ENCODE assay signal across 17 cellular contexts in genomic region chr5:181045316-181045715, GRCh38. TPM values are rescaled to one million over a fixed set of nuclear protein-coding genes. Genes with fewer than 3 reads are reported as not detected.
DNase-seq lines count a peak whose midpoint lies in the region; ATAC-seq and TF ChIP-seq lines count a peak whose summit lies in the region.
"Had no signal": no experiment of that assay in that cellular context is flagged by ENCODE, and none has a peak within 500 bp of the region (broad histone marks: within the 10 kb centered on the region; RNA-seq: fewer than 3 reads in every experiment).

No MANE protein-coding gene starts in this region.

- DNase-seq in HT-29 (ENCODE audit: low spot score) (peak; percentile 74), esophagus muscularis mucosa (ENCODE audit: extremely low spot score) (peak; percentile 79), T1000 (lab: John Stamatoyannopoulos, UW) (no peak)
- DNase-seq: activated CD4-positive, alpha-beta T cell treated with anti-CD3 and anti-CD28 coated beads for 4 hours; effector memory CD8-positive, alpha-beta T cell; glutamatergic neuron; nucleus accumbens; retina; substantia nigra had no signal

- H3F3A ChIP-seq in DOHH2 (ENCODE audit: control insufficient read depth, insufficient read depth): peaks cover 8% of the 10 kb centered on the region; the same call in 1 of the 2 replicates

- H3K27me3 ChIP-seq in DOHH2 (ENCODE audit: control insufficient read depth, low read length) (peaks cover 8% of the 10 kb centered on the region), esophagus muscularis mucosa (peaks cover 0 to 69% (median 18%) of the 10 kb centered on the region in 4 donors), subcutaneous abdominal adipose tissue (ENCODE audit: control insufficient read depth in 5 of 5, insufficient read depth in 4 of 5, low read length in 5 of 5) (peaks cover 4 to 37% (median 24%) of the 10 kb centered on the region in 5 donors)

- peaks cover 4% of the 10 kb centered on the region; the same call in 1 of the 2 replicates for H3K79me2 ChIP-seq in DOHH2 (ENCODE audit: control insufficient read depth, low read length)

- peak overlapping the region; percentile 60 for H3K4me3 ChIP-seq in DOHH2 (ENCODE audit: low read length)
- H3K4me3 ChIP-seq in esophagus muscularis mucosa: no peak overlapping the region
- peak overlapping the region; percentile 18 to 83 (median 76) for H3K4me3 ChIP-seq in subcutaneous abdominal adipose tissue (ENCODE audit: low read depth in 1 of 5, low read length in 5 of 5)

- H3K27ac ChIP-seq in DOHH2 (ENCODE audit: low read depth, low read length) (peak overlapping the region; percentile 60), esophagus muscularis mucosa (replicated peaks in 1 of 4) (peak overlapping the region in 2 of 4 donors; percentile 31 to 34), subcutaneous abdominal adipose tissue (ENCODE audit: low read depth, low read length) (peak overlapping the region; percentile 57)

- no peaks in the 10 kb centered on the region for H3K9me2 ChIP-seq in DOHH2 (replicated peaks; ENCODE audit: control insufficient read depth, low read length)

- 63% methylated on average over 10 of the region's 10 CpGs for WGBS in esophagus muscularis mucosa

- ATAC-seq in GM21526 (IDR thresholded peaks at IDR 0.05; ENCODE audit: low FRiP score, unreplicated experiment): no peak
- ATAC-seq in GM19463 (IDR thresholded peaks at IDR 0.05; ENCODE audit: unreplicated experiment): no peak
- ATAC-seq: effector memory CD8-positive, alpha-beta T cell had no signal

- peak overlapping the region; percentile 80 for H3K4me2 ChIP-seq in DOHH2 (ENCODE audit: low read length)

- H3K9me3 ChIP-seq in DOHH2 (ENCODE audit: control insufficient read depth, insufficient read depth, low read length): no peaks in the 10 kb centered on the region
- no peaks in the 10 kb centered on the region for H3K9me3 ChIP-seq in esophagus muscularis mucosa
- no peaks in the 10 kb centered on the region for H3K9me3 ChIP-seq in subcutaneous abdominal adipose tissue (ENCODE audit: control insufficient read depth in 5 of 5, low read length in 5 of 5)

- no peak for TF ChIP-seq POLR2A in esophagus muscularis mucosa (IDR thresholded peaks at IDR 0.05; ENCODE audit: low read depth)

- H3K9ac ChIP-seq in subcutaneous abdominal adipose tissue (ENCODE audit: low read length in 5 of 5): no peak overlapping the region

- H3K4me1 ChIP-seq in DOHH2 (ENCODE audit: control insufficient read depth, low read length) (peaks cover 64% of the 10 kb centered on the region), esophagus muscularis mucosa (no peaks in the 10 kb centered on the region), subcutaneous abdominal adipose tissue (ENCODE audit: control insufficient read depth in 5 of 5, insufficient read depth in 5 of 5, low read length in 5 of 5) (peaks cover 7 to 50% (median 25%) of the 10 kb centered on the region in 5 donors)

- TF ChIP-seq CTCF in DOHH2 (IDR thresholded peaks at IDR 0.05; ENCODE audit: low read depth, low read length, poor library complexity, severe bottlenecking) (peak; percentile 65), esophagus muscularis mucosa (IDR thresholded peaks at IDR 0.05) (no peak)

- no peaks in the 10 kb centered on the region for H4K20me1 ChIP-seq in DOHH2 (ENCODE audit: control insufficient read depth, insufficient read depth, low read depth, low read length)

- no peak for TF ChIP-seq EP300 in esophagus muscularis mucosa (IDR thresholded peaks at IDR 0.05)

- H3K36me3 ChIP-seq in DOHH2 (ENCODE audit: control insufficient read depth, low read length) (peaks cover 5% of the 10 kb centered on the region), esophagus muscularis mucosa (peaks cover 0 to 11% (median 0%) of the 10 kb centered on the region in 4 donors), subcutaneous abdominal adipose tissue (ENCODE audit: control insufficient read depth in 5 of 5, insufficient read depth in 5 of 5, low read length in 5 of 5) (peaks cover 0 to 43% (median 33%) of the 10 kb centered on the region in 5 donors)

- intact Hi-C loops in esophagus muscularis mucosa (cut with DNase I): no loop called here

RNA-seq across cellular contexts. Expression of gene BTNL9, which starts 5.2 kb away (rescaled TPM):
- 32.4 and 36.7 TPM in 2 replicates for total RNA-seq in HT-29 (2014; rRNA removed; shearing (Covaris generic))
- total RNA-seq in esophagus muscularis mucosa: 10 to 100 TPM in 2 of 4 donors, 1 to 10 TPM in 2; 9.1 to 30.6 (median 15.0) TPM
- total RNA-seq: activated T-helper 2 cell treated with anti-CD3 and anti-CD28 coated beads, Interferon-gamma antibody, Interleukin-2, Interleukin-4, amounts not matched to agents 10 μg/mL and 5 μg/mL and 100 μg/mL, durations not matched to agents 14 hours and 24 hours and 36 hours; fibroblast of lung had no signal

RNA-seq across cellular contexts. Expression of gene BTNL3, which starts 56.7 kb away (rescaled TPM):
- total RNA-seq in HT-29 (2014; rRNA removed; shearing (Covaris generic)): not detected in 2 replicates
- total RNA-seq in esophagus muscularis mucosa: under 1 TPM in 1 of 4 donors, not detected in 3; 0.13 TPM
- total RNA-seq: activated T-helper 2 cell treated with anti-CD3 and anti-CD28 coated beads, Interferon-gamma antibody, Interleukin-2, Interleukin-4, amounts not matched to agents 10 μg/mL and 5 μg/mL and 100 μg/mL, durations not matched to agents 14 hours and 24 hours and 36 hours; Daoy; fibroblast of lung; NCI-H460 had no signal

Comparison
In these comparisons a context has a peak if more than half of its experiments do, and no peak if none do; other contexts are left out.
1. H3K4me3 ChIP-seq: peak in DOHH2 (single experiment) and subcutaneous abdominal adipose tissue (5 of 5); none in esophagus muscularis mucosa (0 of 4).